In the genomic region with DNA sequence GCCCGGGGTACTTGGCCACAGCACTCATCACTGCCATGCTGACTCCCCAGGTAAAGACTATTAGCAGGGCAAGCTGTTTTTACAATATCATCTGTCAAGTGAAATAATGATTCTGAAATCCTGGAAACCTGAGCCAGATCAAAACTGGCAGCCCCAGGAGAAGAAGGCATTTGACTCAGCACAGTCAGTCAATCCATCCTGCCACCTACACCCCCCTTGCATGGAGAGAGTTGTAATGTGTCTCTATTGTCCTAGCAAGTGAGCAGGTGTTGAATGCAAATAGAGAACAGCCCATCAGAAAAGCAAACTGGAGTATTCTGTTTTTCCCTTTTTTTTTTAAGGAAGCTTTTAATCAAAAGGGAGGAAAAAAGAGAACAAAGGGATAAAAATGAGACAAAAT, we compare ENCODE assay signal across 14 cellular contexts.
"Had no signal": no experiment of that assay in that cellular context is flagged by ENCODE, and none has a peak within 500 bp of the region (broad histone marks: within the 10 kb centered on the region; RNA-seq: fewer than 3 reads in every experiment).

No MANE protein-coding gene starts in this region.

- FAIRE-seq: endothelial cell of umbilical vein had no signal

- H3K27ac Mint-ChIP-seq: activated CD4-positive, alpha-beta T cell treated with anti-CD3 and anti-CD28 coated beads, Interleukin-2, amount 10 ng/mL, durations not matched to agents 24 days and 14 days; activated naive CD4-positive, alpha-beta T cell treated with anti-CD3 and anti-CD28 coated beads for 36 hours; naive thymus-derived CD4-positive, alpha-beta T cell had no signal

- H3K4me3 Mint-ChIP-seq: activated CD4-positive, alpha-beta T cell treated with anti-CD3 and anti-CD28 coated beads, Interleukin-2, amount 10 ng/mL, durations not matched to agents 24 days and 14 days; activated naive CD4-positive, alpha-beta T cell treated with anti-CD3 and anti-CD28 coated beads for 36 hours; naive thymus-derived CD4-positive, alpha-beta T cell had no signal

- H3K27me3 Mint-ChIP-seq: activated CD4-positive, alpha-beta T cell treated with anti-CD3 and anti-CD28 coated beads, Interleukin-2, amount 10 ng/mL, durations not matched to agents 24 days and 14 days; naive thymus-derived CD4-positive, alpha-beta T cell had no signal

- H3K36me3 ChIP-seq: adrenal gland, stomach, thoracic aorta had no signal

- H3K4me1 Mint-ChIP-seq: activated CD4-positive, alpha-beta T cell treated with anti-CD3 and anti-CD28 coated beads, Interleukin-2, amount 10 ng/mL, durations not matched to agents 24 days and 14 days; naive thymus-derived CD4-positive, alpha-beta T cell had no signal

- H3K27me3 ChIP-seq: adrenal gland, foreskin keratinocyte, stomach had no signal

- H3K9me3 ChIP-seq: adrenal gland, stomach, thoracic aorta had no signal

- H3K27ac ChIP-seq: adrenal gland, coronary artery, foreskin keratinocyte, parathyroid adenoma, stomach, thoracic aorta had no signal

- H3K9me3 Mint-ChIP-seq: activated CD4-positive, alpha-beta T cell treated with anti-CD3 and anti-CD28 coated beads, Interleukin-2, amount 10 ng/mL, durations not matched to agents 24 days and 14 days had no signal

- H3K4me3 ChIP-seq: adrenal gland, coronary artery, stomach, thoracic aorta had no signal

- H3K4me1 ChIP-seq: adrenal gland, foreskin keratinocyte, parathyroid adenoma, stomach had no signal

- H3K36me3 Mint-ChIP-seq: naive thymus-derived CD4-positive, alpha-beta T cell had no signal

- DNase-seq: activated CD4-positive, alpha-beta T cell treated with anti-CD3 and anti-CD28 coated beads, Interleukin-2, amount 10 ng/mL, durations not matched to agents 24 days and 14 days; activated naive CD4-positive, alpha-beta T cell treated with anti-CD3 and anti-CD28 coated beads for 36 hours; adrenal gland; effector CD4-positive, alpha-beta T cell; foreskin keratinocyte; naive thymus-derived CD4-positive, alpha-beta T cell; retina; stimulated activated CD4-positive, alpha-beta T cell treated with anti-CD3 and anti-CD28 coated beads, Interleukin-15, amount 100 ng/mL, for 24 hours; stimulated activated CD4-positive, alpha-beta T cell treated with anti-CD3 and anti-CD28 coated beads, Interleukin-4, amount 100 ng/mL, for 4 hours; stomach had no signal
